Comparison of ENCODE assay signal across 8 cellular contexts in the genomic region with DNA sequence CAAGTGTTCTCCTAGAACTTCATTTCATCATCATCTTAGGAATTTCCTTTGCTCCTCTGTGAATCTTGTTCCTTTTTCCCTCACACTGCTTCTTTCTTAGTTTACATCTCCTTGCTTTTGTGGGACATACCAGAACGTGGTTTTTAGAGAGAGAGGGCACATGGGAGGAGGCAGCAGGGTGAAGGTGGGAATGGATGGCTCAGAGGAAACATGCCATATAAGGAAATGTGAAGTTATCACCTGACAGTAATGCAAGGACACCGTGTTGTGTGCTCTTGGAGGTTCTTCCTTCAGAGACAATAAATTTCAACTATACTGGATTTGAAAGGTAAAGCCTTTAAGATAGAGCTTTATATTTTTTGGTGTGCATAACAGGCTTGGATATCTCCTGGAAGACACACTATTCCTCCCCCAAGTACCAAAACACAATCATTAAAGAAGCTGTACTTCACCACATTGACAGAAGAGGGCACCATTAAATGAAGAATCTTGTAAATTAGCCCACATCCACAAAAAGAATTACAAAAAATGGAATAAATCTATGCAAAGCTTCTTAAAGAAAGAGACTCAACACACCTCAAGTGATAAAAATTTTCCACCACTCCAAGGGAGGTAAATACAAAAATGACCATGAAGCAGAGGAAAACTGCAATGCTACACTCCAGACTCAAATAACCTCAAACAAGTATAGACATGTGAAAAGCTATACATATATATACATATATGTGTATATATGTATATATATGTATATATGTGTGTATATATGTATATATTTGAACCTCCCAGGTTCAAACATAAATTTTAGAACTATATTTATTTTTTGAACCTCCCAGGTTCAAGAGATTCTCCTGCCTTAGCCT. TPM values are rescaled to one million over a fixed set of nuclear protein-coding genes. Genes with fewer than 3 reads are reported as not detected.
DNase-seq lines count a peak whose midpoint lies in the region; FAIRE-seq and TF ChIP-seq lines count a peak whose summit lies in the region.

No MANE protein-coding gene starts in this region.

- H3K79me2 ChIP-seq in SU-DHL-6 (ENCODE audit: insufficient read depth, low read length) (no peaks in the 10 kb centered on the region), hepatocyte (no peaks in the 10 kb centered on the region)

- no peak for TF ChIP-seq POLR2A in H54 (IDR thresholded peaks at IDR 0.05; ENCODE audit: low read depth, low read length)

- no peaks in the 10 kb centered on the region for H3K9me3 Mint-ChIP-seq in type B pancreatic cell
- no peaks in the 10 kb centered on the region for H3K9me3 Mint-ChIP-seq in activated T-helper 2 cell treated with anti-CD3 and anti-CD28 coated beads, Interferon-gamma antibody, Interleukin-2, Interleukin-4, amounts not matched to agents 10 μg/mL and 5 μg/mL and 100 μg/mL, durations not matched to agents 14 hours and 24 hours and 36 hours

- no peak overlapping the region for H2AFZ ChIP-seq in SU-DHL-6 (ENCODE audit: low read depth, low read length, severe bottlenecking)
- no peak overlapping the region for H2AFZ ChIP-seq in hepatocyte

- H3K9me2 ChIP-seq in SU-DHL-6 (replicated peaks; ENCODE audit: insufficient read depth, low read length) (no peaks in the 10 kb centered on the region), hepatocyte (replicated peaks; ENCODE audit: insufficient read depth) (no peaks in the 10 kb centered on the region)

- no peak overlapping the region for H3K4me3 Mint-ChIP-seq in type B pancreatic cell
- no peak overlapping the region for H3K4me3 Mint-ChIP-seq in activated T-helper 2 cell treated with anti-CD3 and anti-CD28 coated beads, Interferon-gamma antibody, Interleukin-2, Interleukin-4, amounts not matched to agents 10 μg/mL and 5 μg/mL and 100 μg/mL, durations not matched to agents 14 hours and 24 hours and 36 hours (ENCODE audit: low read depth)

- TF ChIP-seq CTCF in SU-DHL-6 (IDR thresholded peaks at IDR 0.05; ENCODE audit: insufficient read depth, low read length, poor library complexity, severe bottlenecking) (peak; percentile 61), hepatocyte (IDR thresholded peaks at IDR 0.05; ENCODE audit: poor library complexity) (peak; percentile 58), type B pancreatic cell (conservative IDR thresholded peaks at IDR 0.05) (peak; percentile 70)

- no peaks in the 10 kb centered on the region for H3K27me3 Mint-ChIP-seq in type B pancreatic cell
- no peaks in the 10 kb centered on the region for H3K27me3 Mint-ChIP-seq in activated T-helper 2 cell treated with anti-CD3 and anti-CD28 coated beads, Interferon-gamma antibody, Interleukin-2, Interleukin-4, amounts not matched to agents 10 μg/mL and 5 μg/mL and 100 μg/mL, durations not matched to agents 14 hours and 24 hours and 36 hours (ENCODE audit: low read depth)

- no peak overlapping the region for H3K4me2 ChIP-seq in SU-DHL-6 (ENCODE audit: low read depth, low read length, poor library complexity, severe bottlenecking)
- no peak overlapping the region for H3K4me2 ChIP-seq in hepatocyte

- H3K4me1 Mint-ChIP-seq in type B pancreatic cell (ENCODE audit: unreplicated experiment), result no peaks in the 10 kb centered on the region
- H3K4me1 Mint-ChIP-seq in activated T-helper 2 cell treated with anti-CD3 and anti-CD28 coated beads, Interferon-gamma antibody, Interleukin-2, Interleukin-4, amounts not matched to agents 10 μg/mL and 5 μg/mL and 100 μg/mL, durations not matched to agents 14 hours and 24 hours and 36 hours (ENCODE audit: low read depth), result peaks cover 12% of the 10 kb centered on the region

- WGBS in hepatocyte (ENCODE audit: low lambda C conversion rate, missing lambda C conversion rate), result 38% methylated on average over 2 of the region's 2 CpGs

- H3K36me3 Mint-ChIP-seq in type B pancreatic cell, result no peaks in the 10 kb centered on the region
- no peaks in the 10 kb centered on the region for H3K36me3 Mint-ChIP-seq in activated T-helper 2 cell treated with anti-CD3 and anti-CD28 coated beads, Interferon-gamma antibody, Interleukin-2, Interleukin-4, amounts not matched to agents 10 μg/mL and 5 μg/mL and 100 μg/mL, durations not matched to agents 14 hours and 24 hours and 36 hours (ENCODE audit: low read depth)

- H3K27ac Mint-ChIP-seq in type B pancreatic cell, result no peak overlapping the region
- no peak overlapping the region for H3K27ac Mint-ChIP-seq in activated T-helper 2 cell treated with anti-CD3 and anti-CD28 coated beads, Interferon-gamma antibody, Interleukin-2, Interleukin-4, amounts not matched to agents 10 μg/mL and 5 μg/mL and 100 μg/mL, durations not matched to agents 14 hours and 24 hours and 36 hours

- no peak overlapping the region for H3K9ac ChIP-seq in SU-DHL-6 (ENCODE audit: low read length)

- H3K27ac ChIP-seq in SU-DHL-6 (ENCODE audit: low read depth, low read length), result no peak overlapping the region
- H3K27ac ChIP-seq in hepatocyte, result no peak overlapping the region

- intact Hi-C loops in activated T-helper 2 cell treated with anti-CD3 and anti-CD28 coated beads, Interferon-gamma antibody, Interleukin-2, Interleukin-4, amounts not matched to agents 10 μg/mL and 5 μg/mL and 100 μg/mL, durations not matched to agents 14 hours and 24 hours and 36 hours (cut with micrococcal nuclease), result loop anchor here (1.0 kb wide), 3 partner anchors 26 to 52 kb away; a partner anchor contains a TSS

- H3K9me3 ChIP-seq in SU-DHL-6 (ENCODE audit: insufficient read depth, low read length), result no peaks in the 10 kb centered on the region
- H3K9me3 ChIP-seq in hepatocyte (ENCODE audit: low read depth), result no peaks in the 10 kb centered on the region

- DNase-seq in Caki2 (ENCODE audit: low read depth) (peak; percentile 48), H54 (ENCODE audit: insufficient read length, low spot score) (no peak), hepatocyte (ENCODE audit: low spot score) (peak; percentile 24), type B pancreatic cell (ENCODE audit: extremely low spot score, unreplicated experiment) (no peak), NCI-H1436 (lab: John Stamatoyannopoulos, UW) (no peak)
- no peak for DNase-seq in activated T-helper 2 cell treated with anti-CD3 and anti-CD28 coated beads, Interferon-gamma antibody, Interleukin-2, Interleukin-4, amounts not matched to agents 10 μg/mL and 5 μg/mL and 100 μg/mL, durations not matched to agents 14 hours and 24 hours and 36 hours (ENCODE audit: low spot score)
- no peak for DNase-seq in activated CD8-positive, alpha-beta memory T cell treated with anti-CD3 and anti-CD28 coated beads, Interleukin-2, amount 50 U/mL, for 4 hours

- H3K4me1 ChIP-seq in hepatocyte (ENCODE audit: insufficient read depth), result no peaks in the 10 kb centered on the region

- no peaks in the 10 kb centered on the region for H4K20me1 ChIP-seq in SU-DHL-6 (ENCODE audit: low read depth, low read length)
- no peaks in the 10 kb centered on the region for H4K20me1 ChIP-seq in hepatocyte (ENCODE audit: insufficient read depth, poor library complexity, severe bottlenecking)

- peak; percentile 86 for FAIRE-seq in H54 (lab: Jason Lieb, UNC)

- H3K36me3 ChIP-seq in SU-DHL-6 (ENCODE audit: low read length) (no peaks in the 10 kb centered on the region), hepatocyte (replicated peaks; ENCODE audit: insufficient read depth, low read depth) (no peaks in the 10 kb centered on the region)

- H3K27me3 ChIP-seq in SU-DHL-6 (ENCODE audit: low read length) (no peaks in the 10 kb centered on the region), hepatocyte (no peaks in the 10 kb centered on the region)

- no peaks in the 10 kb centered on the region for H3F3A ChIP-seq in SU-DHL-6 (ENCODE audit: insufficient read depth)

- H3K4me3 ChIP-seq in SU-DHL-6 (ENCODE audit: insufficient read depth, low read length, poor library complexity, severe bottlenecking), result no peak overlapping the region
- H3K4me3 ChIP-seq in hepatocyte, result no peak overlapping the region

- in situ Hi-C loops in Caki2 (cut with HindIII; ENCODE audit: low pct_unique_long_range_greater_than_20kb, low sequenced_read_pairs), result no loop called here

RNA-seq across cellular contexts. Expression of a gene that starts 26.1 kb away (rescaled TPM):
- total RNA-seq in Caki2 (2014; rRNA removed; shearing (Covaris generic); ENCODE audit: low replicate concordance), result 76.5 and 111 TPM in 2 replicates
- total RNA-seq in hepatocyte (9.7 and 16.8 TPM in 2 replicates), type B pancreatic cell (ENCODE audit: low replicate concordance) (8.4 and 14.9 TPM in 2 replicates)
- 11.1 and 12.8 TPM in 2 replicates for polyA plus RNA-seq in hepatocyte
- 11.0 and 13.0 TPM in 2 replicates for total RNA-seq in activated T-helper 2 cell treated with anti-CD3 and anti-CD28 coated beads, Interferon-gamma antibody, Interleukin-2, Interleukin-4, amounts not matched to agents 10 μg/mL and 5 μg/mL and 100 μg/mL, durations not matched to agents 14 hours and 24 hours and 36 hours

Comparison
In these comparisons a context has a peak if more than half of its experiments do, and no peak if none do; other contexts are left out.
1. DNase-seq: peak in Caki2 (single experiment) and hepatocyte (single experiment); none in H54 (single experiment), type B pancreatic cell (single experiment), activated T-helper 2 cell treated with anti-CD3 and anti-CD28 coated beads, Interferon-gamma antibody, Interleukin-2, Interleukin-4, amounts not matched to agents 10 μg/mL and 5 μg/mL and 100 μg/mL, durations not matched to agents 14 hours and 24 hours and 36 hours (single experiment), NCI-H1436 (single experiment) and activated CD8-positive, alpha-beta memory T cell treated with anti-CD3 and anti-CD28 coated beads, Interleukin-2, amount 50 U/mL, for 4 hours (single experiment).
2. Peak in every context shown above with its lines, with median percentiles within 50 percentile points of each other: CTCF ChIP-seq.